In genomic region chr1:108643492-108644333, GRCh38 we compare ENCODE assay signal across 1 cellular context.
TF ChIP-seq lines count a peak whose summit lies in the region.

No MANE protein-coding gene starts in this region.

TF ChIP-seq in WTC11, 78 proteins besides CTCF, POLR2A, EP300 and RAD21 (continued from another document):
- no peak for TF ChIP-seq AFF4 (CRISPR knock-in tag; IDR thresholded peaks at IDR 0.05; ENCODE audit: borderline replicate concordance)
- no peak for TF ChIP-seq KAT7 (CRISPR knock-in tag; IDR thresholded peaks at IDR 0.05; ENCODE audit: borderline replicate concordance)
- no peak for TF ChIP-seq PRDM15 (CRISPR knock-in tag; IDR thresholded peaks at IDR 0.05)
- TF ChIP-seq ZNF416 (CRISPR knock-in tag; IDR thresholded peaks at IDR 0.05): no peak
- no peak for TF ChIP-seq ZNF232 (CRISPR knock-in tag; IDR thresholded peaks at IDR 0.05)
- TF ChIP-seq ATF3 (CRISPR knock-in tag; conservative IDR thresholded peaks at IDR 0.05): no peak
- TF ChIP-seq ELF4 (CRISPR knock-in tag; IDR thresholded peaks at IDR 0.05; ENCODE audit: low read depth): no peak
- TF ChIP-seq ERG (CRISPR knock-in tag; IDR thresholded peaks at IDR 0.05): no peak
- TF ChIP-seq ZNF425 (CRISPR knock-in tag; conservative IDR thresholded peaks at IDR 0.05): no peak
- TF ChIP-seq TCF7 (CRISPR knock-in tag; IDR thresholded peaks at IDR 0.05; ENCODE audit: low read depth): no peak
